In genomic region chr20:8788275-8788674, GRCh38 we compare ENCODE assay signal across 36 cellular contexts.
"Had no signal": no experiment of that assay in that cellular context is flagged by ENCODE, and none has a peak within 500 bp of the region (broad histone marks: within the 10 kb centered on the region; RNA-seq: fewer than 3 reads in every experiment).

No MANE protein-coding gene starts in this region.

- H3K36me3 ChIP-seq: brain microvascular endothelial cell, esophagus squamous epithelium, WERI-Rb-1 had no signal

- H3K27me3 Mint-ChIP-seq: activated B cell treated with CpG ODN at 0.5 μM for 24 hours; activated CD4-positive, alpha-beta memory T cell treated with anti-CD3 and anti-CD28 coated beads for 36 hours; activated CD4-positive, alpha-beta T cell treated with anti-CD3 and anti-CD28 coated beads for 36 hours; activated CD8-positive, alpha-beta memory T cell treated with anti-CD3 and anti-CD28 coated beads, Interleukin-2, amount 10 ng/mL, durations not matched to agents 7 days and 5 days; activated naive CD4-positive, alpha-beta T cell treated with anti-CD3 and anti-CD28 coated beads, Interleukin-2, amount 10 ng/mL, durations not matched to agents 7 days and 5 days; activated naive CD8-positive, alpha-beta T cell treated with anti-CD3 and anti-CD28 coated beads, Interleukin-2, amount 10 ng/mL, durations not matched to agents 7 days and 5 days; activated T-cell treated with anti-CD3 and anti-CD28 coated beads, Interleukin-2, amount 50 U/mL, for 24 hours; central memory CD8-positive, alpha-beta T cell; effector memory CD8-positive, alpha-beta T cell; T-helper 17 cell had no signal

- H3K9me3 Mint-ChIP-seq: activated B cell treated with CpG ODN at 0.5 μM for 24 hours; activated CD4-positive, alpha-beta memory T cell treated with anti-CD3 and anti-CD28 coated beads for 36 hours; activated CD4-positive, alpha-beta T cell treated with anti-CD3 and anti-CD28 coated beads, Interleukin-2, amount 10 ng/mL, durations not matched to agents 24 days and 14 days; activated naive CD4-positive, alpha-beta T cell treated with anti-CD3 and anti-CD28 coated beads, Interleukin-2, amount 10 ng/mL, durations not matched to agents 7 days and 5 days; activated naive CD4-positive, alpha-beta T cell treated with anti-CD3 and anti-CD28 coated beads, Interleukin-2, amount 50 U/mL, for 72 hours; activated naive CD8-positive, alpha-beta T cell treated with anti-CD3 and anti-CD28 coated beads, Interleukin-2, amount 10 ng/mL, durations not matched to agents 7 days and 5 days; activated T-cell treated with anti-CD3 and anti-CD28 coated beads, Interleukin-2, amount 50 U/mL, for 24 hours; activated T-cell treated with anti-CD3 and anti-CD28 coated beads, Interleukin-2, amount 50 U/mL, for 72 hours; central memory CD8-positive, alpha-beta T cell; effector memory CD8-positive, alpha-beta T cell; T-helper 2 cell treated with Interferon-gamma antibody and Interleukin-4, amounts not matched to agents 5 μg/mL and 100 μg/mL, for 36 hours had no signal

- ATAC-seq: activated CD4-positive, alpha-beta T cell treated with anti-CD3 and anti-CD28 coated beads for 36 hours; activated CD4-positive, CD25-positive, alpha-beta regulatory T cell treated with anti-CD3 and anti-CD28 coated beads, Interleukin-2, amount 50 U/mL, for 24 hours; activated CD8-positive, alpha-beta memory T cell treated with anti-CD3 and anti-CD28 coated beads, Interleukin-2, amount 10 ng/mL, durations not matched to agents 7 days and 5 days; activated CD8-positive, alpha-beta T cell treated with anti-CD3 and anti-CD28 coated beads, Interleukin-2, amount 10 ng/mL, durations not matched to agents 7 days and 5 days; activated naive CD4-positive, alpha-beta T cell treated with anti-CD3 and anti-CD28 coated beads, Interleukin-2, amount 50 U/mL, for 72 hours; activated T-cell treated with anti-CD3 and anti-CD28 coated beads, Interleukin-2, amount 50 U/mL, for 72 hours; effector memory CD8-positive, alpha-beta T cell; gastroesophageal sphincter; T-helper 17 cell had no signal

- H3K27ac Mint-ChIP-seq: activated B cell treated with CpG ODN at 0.5 μM for 24 hours; activated CD4-positive, alpha-beta memory T cell treated with anti-CD3 and anti-CD28 coated beads for 36 hours; activated CD4-positive, alpha-beta T cell treated with anti-CD3 and anti-CD28 coated beads for 36 hours; activated CD4-positive, alpha-beta T cell treated with anti-CD3 and anti-CD28 coated beads, Interleukin-2, amount 10 ng/mL, durations not matched to agents 24 days and 14 days; activated CD8-positive, alpha-beta memory T cell treated with anti-CD3 and anti-CD28 coated beads, Interleukin-2, amount 10 ng/mL, durations not matched to agents 7 days and 5 days; activated CD8-positive, alpha-beta T cell treated with anti-CD3 and anti-CD28 coated beads, Interleukin-2, amount 10 ng/mL, durations not matched to agents 7 days and 5 days; activated naive CD4-positive, alpha-beta T cell treated with anti-CD3 and anti-CD28 coated beads, Interleukin-2, amount 10 ng/mL, durations not matched to agents 7 days and 5 days; activated naive CD4-positive, alpha-beta T cell treated with anti-CD3 and anti-CD28 coated beads, Interleukin-2, amount 50 U/mL, for 72 hours; activated naive CD8-positive, alpha-beta T cell treated with anti-CD3 and anti-CD28 coated beads, Interleukin-2, amount 10 ng/mL, durations not matched to agents 7 days and 5 days; activated T-cell treated with anti-CD3 and anti-CD28 coated beads, Interleukin-2, amount 50 U/mL, for 24 hours; activated T-cell treated with anti-CD3 and anti-CD28 coated beads, Interleukin-2, amount 50 U/mL, for 72 hours; effector memory CD8-positive, alpha-beta T cell; T-helper 17 cell; T-helper 2 cell treated with Interferon-gamma antibody and Interleukin-4, amounts not matched to agents 5 μg/mL and 100 μg/mL, for 36 hours had no signal

- H3K27me3 ChIP-seq: brain microvascular endothelial cell, esophagus squamous epithelium, gastroesophageal sphincter had no signal

- H3K4me3 Mint-ChIP-seq: activated B cell treated with CpG ODN at 0.5 μM for 24 hours; activated CD4-positive, alpha-beta memory T cell treated with anti-CD3 and anti-CD28 coated beads for 36 hours; activated CD4-positive, alpha-beta T cell treated with anti-CD3 and anti-CD28 coated beads for 36 hours; activated CD4-positive, alpha-beta T cell treated with anti-CD3 and anti-CD28 coated beads, Interleukin-2, amount 10 ng/mL, durations not matched to agents 24 days and 14 days; activated CD8-positive, alpha-beta memory T cell treated with anti-CD3 and anti-CD28 coated beads, Interleukin-2, amount 10 ng/mL, durations not matched to agents 7 days and 5 days; activated CD8-positive, alpha-beta T cell treated with anti-CD3 and anti-CD28 coated beads, Interleukin-2, amount 10 ng/mL, durations not matched to agents 7 days and 5 days; activated naive CD4-positive, alpha-beta T cell treated with anti-CD3 and anti-CD28 coated beads, Interleukin-2, amount 10 ng/mL, durations not matched to agents 7 days and 5 days; activated naive CD8-positive, alpha-beta T cell treated with anti-CD3 and anti-CD28 coated beads, Interleukin-2, amount 10 ng/mL, durations not matched to agents 7 days and 5 days; activated T-cell treated with anti-CD3 and anti-CD28 coated beads, Interleukin-2, amount 50 U/mL, for 24 hours; activated T-cell treated with anti-CD3 and anti-CD28 coated beads, Interleukin-2, amount 50 U/mL, for 72 hours; central memory CD8-positive, alpha-beta T cell; effector memory CD8-positive, alpha-beta T cell; T-helper 17 cell; T-helper 2 cell treated with Interferon-gamma antibody and Interleukin-4, amounts not matched to agents 5 μg/mL and 100 μg/mL, for 36 hours had no signal

- H3K4me1 Mint-ChIP-seq: activated B cell treated with CpG ODN at 0.5 μM for 24 hours; activated CD4-positive, alpha-beta T cell treated with anti-CD3 and anti-CD28 coated beads for 36 hours; activated CD4-positive, alpha-beta T cell treated with anti-CD3 and anti-CD28 coated beads, Interleukin-2, amount 10 ng/mL, durations not matched to agents 24 days and 14 days; activated CD8-positive, alpha-beta memory T cell treated with anti-CD3 and anti-CD28 coated beads, Interleukin-2, amount 10 ng/mL, durations not matched to agents 7 days and 5 days; activated naive CD4-positive, alpha-beta T cell treated with anti-CD3 and anti-CD28 coated beads, Interleukin-2, amount 10 ng/mL, durations not matched to agents 7 days and 5 days; activated naive CD8-positive, alpha-beta T cell treated with anti-CD3 and anti-CD28 coated beads, Interleukin-2, amount 10 ng/mL, durations not matched to agents 7 days and 5 days; central memory CD8-positive, alpha-beta T cell had no signal

- DNase-seq: activated B cell treated with CpG ODN at 0.5 μM for 24 hours; activated CD4-positive, alpha-beta memory T cell treated with anti-CD3 and anti-CD28 coated beads for 36 hours; activated CD4-positive, alpha-beta T cell treated with anti-CD3 and anti-CD28 coated beads for 36 hours; activated CD4-positive, alpha-beta T cell treated with anti-CD3 and anti-CD28 coated beads, Interleukin-2, amount 10 ng/mL, durations not matched to agents 24 days and 14 days; activated CD8-positive, alpha-beta memory T cell treated with anti-CD3 and anti-CD28 coated beads, Interleukin-2, amount 10 ng/mL, durations not matched to agents 7 days and 5 days; activated CD8-positive, alpha-beta memory T cell treated with anti-CD3 and anti-CD28 coated beads, Interleukin-2, amount 50 U/mL, for 4 hours; activated CD8-positive, alpha-beta T cell treated with anti-CD3 and anti-CD28 coated beads, Interleukin-2, amount 10 ng/mL, durations not matched to agents 7 days and 5 days; activated gamma-delta T cell; activated naive CD4-positive, alpha-beta T cell; activated naive CD4-positive, alpha-beta T cell treated with anti-CD3 and anti-CD28 coated beads, Interleukin-2, amount 10 ng/mL, durations not matched to agents 7 days and 5 days; activated naive CD8-positive, alpha-beta T cell treated with anti-CD3 and anti-CD28 coated beads, Interleukin-2, amount 10 ng/mL, durations not matched to agents 7 days and 5 days; activated T-cell treated with anti-CD3 and anti-CD28 coated beads, Interleukin-2, amount 50 U/mL, for 24 hours; activated T-cell treated with anti-CD3 and anti-CD28 coated beads, Interleukin-2, amount 50 U/mL, for 72 hours; amniotic stem cell; anterior cingulate cortex; brain microvascular endothelial cell; cortex of kidney; dermis blood vessel endothelial cell; effector CD4-positive, alpha-beta T cell; effector memory CD8-positive, alpha-beta T cell; esophagus squamous epithelium; foreskin melanocyte; T-helper 1 cell; T-helper 17 cell; T1000; WERI-Rb-1 had no signal

- H3K27ac ChIP-seq: brain microvascular endothelial cell, epithelial cell of prostate, esophagus squamous epithelium, gastroesophageal sphincter, WERI-Rb-1 had no signal

- FAIRE-seq: astrocyte, bronchial epithelial cell, endometrium, endothelial cell of umbilical vein had no signal

- H3K36me3 Mint-ChIP-seq: activated CD4-positive, alpha-beta memory T cell treated with anti-CD3 and anti-CD28 coated beads for 36 hours; activated CD8-positive, alpha-beta memory T cell treated with anti-CD3 and anti-CD28 coated beads, Interleukin-2, amount 10 ng/mL, durations not matched to agents 7 days and 5 days; activated naive CD4-positive, alpha-beta T cell treated with anti-CD3 and anti-CD28 coated beads, Interleukin-2, amount 10 ng/mL, durations not matched to agents 7 days and 5 days; activated naive CD4-positive, alpha-beta T cell treated with anti-CD3 and anti-CD28 coated beads, Interleukin-2, amount 50 U/mL, for 72 hours; activated naive CD8-positive, alpha-beta T cell treated with anti-CD3 and anti-CD28 coated beads, Interleukin-2, amount 10 ng/mL, durations not matched to agents 7 days and 5 days had no signal

- H3K9me3 ChIP-seq: esophagus squamous epithelium, gastroesophageal sphincter had no signal

- H3K4me3 ChIP-seq: esophagus squamous epithelium, gastroesophageal sphincter had no signal
